ENCODE assay signal across 13 cellular contexts in the genomic region with DNA sequence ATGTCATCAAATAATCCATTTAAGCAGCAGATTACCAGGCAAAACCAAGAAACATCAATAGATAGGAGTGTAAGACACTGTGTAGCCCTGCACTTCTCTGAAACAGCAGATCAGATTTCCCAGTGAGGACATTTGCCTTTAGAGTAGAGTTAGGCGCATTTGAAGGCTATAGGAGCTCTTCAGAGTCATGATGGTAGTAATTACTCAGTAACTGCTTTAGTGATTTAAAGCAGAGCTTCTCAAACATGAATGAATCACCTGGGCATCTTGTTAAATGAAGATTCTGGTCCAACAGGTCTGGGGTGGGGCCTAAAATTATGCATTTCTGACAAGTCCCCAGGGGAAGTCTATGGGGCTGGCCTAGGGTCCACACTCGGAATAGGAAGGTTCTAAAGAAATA.
"Had no signal": no experiment of that assay in that cellular context is flagged by ENCODE, and none has a peak within 500 bp of the region (broad histone marks: within the 10 kb centered on the region; RNA-seq: fewer than 3 reads in every experiment).

No MANE protein-coding gene starts in this region.

- H3K36me3 ChIP-seq: adrenal gland, brain microvascular endothelial cell had no signal

- H3K27ac ChIP-seq: adrenal gland, brain microvascular endothelial cell had no signal

- H3K9me3 ChIP-seq: adrenal gland had no signal

- DNase-seq: activated CD4-positive, alpha-beta T cell treated with anti-CD3 and anti-CD28 coated beads, Interleukin-2, amount 50 U/mL, for 4 hours; activated naive CD4-positive, alpha-beta T cell treated with anti-CD3 and anti-CD28 coated beads, Interleukin-2, amount 50 U/mL, for 16 hours; activated T-cell treated with anti-CD3 and anti-CD28 coated beads, Interleukin-2, amount 50 U/mL, for 1 hour; adrenal gland; brain microvascular endothelial cell; cerebellar nuclear complex; effector memory CD8-positive, alpha-beta T cell; erythroblast; glutamatergic neuron; left ventricle myocardium superior; stimulated activated CD4-positive, alpha-beta T cell treated with anti-CD3 and anti-CD28 coated beads, Interleukin-2, amount 100 ng/mL, for 48 hours; stimulated activated naive CD8-positive, alpha-beta T cell treated with anti-CD3 and anti-CD28 coated beads, Interleukin-15, Interleukin-2, amounts not matched to agents 100 U/mL and 50 U/mL, for 24 hours; T-helper 2 cell had no signal

- H3K27me3 ChIP-seq: adrenal gland, brain microvascular endothelial cell had no signal

- H3K4me3 ChIP-seq: adrenal gland had no signal

- ATAC-seq: effector memory CD8-positive, alpha-beta T cell; left ventricle myocardium superior; stimulated activated naive CD8-positive, alpha-beta T cell treated with anti-CD3 and anti-CD28 coated beads, Interleukin-15, Interleukin-2, amounts not matched to agents 100 U/mL and 50 U/mL, for 24 hours had no signal
